ENCODE assay signal across 8 cellular contexts in the genomic region with DNA sequence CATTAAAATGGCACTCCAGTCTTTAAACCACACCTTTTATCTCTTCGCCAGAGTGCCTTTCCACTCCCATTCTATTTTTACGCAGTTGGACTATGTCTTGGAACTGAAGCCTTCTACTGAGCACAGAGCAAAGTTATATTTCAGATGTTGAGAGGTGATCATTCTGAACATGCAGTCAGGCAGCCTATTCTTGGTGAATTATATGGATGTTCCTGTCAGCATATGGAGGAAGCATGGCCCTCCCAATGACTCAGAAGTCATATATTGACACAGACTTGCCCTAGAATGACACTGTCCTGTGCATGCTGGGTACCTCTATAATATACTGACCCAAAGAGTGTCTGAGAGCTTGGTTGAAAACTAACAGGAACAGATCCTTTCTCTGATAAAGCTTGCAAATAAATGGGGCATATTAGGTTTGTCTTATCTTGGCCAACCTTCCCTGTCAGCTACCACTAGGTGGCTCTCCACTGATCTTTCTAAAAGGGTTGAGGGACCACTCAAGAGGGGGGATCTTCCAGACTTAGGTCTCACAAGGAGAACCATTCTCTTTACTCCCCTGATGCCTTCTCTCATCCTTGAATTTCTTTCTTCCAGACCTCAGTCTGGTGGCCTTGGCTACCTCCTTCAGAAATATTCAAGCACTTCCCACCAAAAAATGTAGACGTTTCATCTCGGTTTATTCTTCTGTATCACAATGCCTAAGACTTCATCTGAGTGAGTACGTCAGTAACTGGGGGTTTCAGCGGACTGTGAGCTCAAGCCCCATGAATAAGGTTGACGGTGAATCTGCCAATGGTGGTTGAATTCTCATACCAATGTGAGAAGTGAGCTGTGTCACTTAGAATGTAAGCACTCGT. TPM values are rescaled to one million over a fixed set of nuclear protein-coding genes. Genes with fewer than 3 reads are reported as not detected.
DNase-seq lines count a peak whose midpoint lies in the region; ATAC-seq and TF ChIP-seq lines count a peak whose summit lies in the region.

No MANE protein-coding gene starts in this region.

- peaks cover 19% of the 10 kb centered on the region for H3K4me1 Mint-ChIP-seq in chondrocyte (ENCODE audit: low read depth)

- H3K27ac Mint-ChIP-seq in chondrocyte (ENCODE audit: unreplicated experiment), result no peak overlapping the region

- no peak overlapping the region for H3K4me3 ChIP-seq in OCI-LY1 (ENCODE audit: low read depth, low read length, poor library complexity, severe bottlenecking)
- no peak overlapping the region for H3K4me3 ChIP-seq in mesenchymal stem cell (ENCODE audit: insufficient read depth in 1 of 2, low read depth in 1 of 2, low read length in 2 of 2)

- TF ChIP-seq CTCF in OCI-LY1 (IDR thresholded peaks at IDR 0.05; ENCODE audit: low read length), result peak; percentile 81
- peak; percentile 79 for TF ChIP-seq CTCF in chondrocyte (IDR thresholded peaks at IDR 0.05)

- H3K9me2 ChIP-seq in OCI-LY1 (ENCODE audit: low read depth, low read length), result no peaks in the 10 kb centered on the region

- H2AFZ ChIP-seq in OCI-LY1 (ENCODE audit: low read length), result no peak overlapping the region
- no peak overlapping the region for H2AFZ ChIP-seq in mesenchymal stem cell (ENCODE audit: low read depth, low read length)

- no peak overlapping the region for H2BK5ac ChIP-seq in mesenchymal stem cell (ENCODE audit: low read depth, low read length, poor library complexity, severe bottlenecking)

- no peaks in the 10 kb centered on the region for H3K27me3 Mint-ChIP-seq in chondrocyte (ENCODE audit: low read depth)

- H3K9ac ChIP-seq in OCI-LY1 (ENCODE audit: low read length), result no peak overlapping the region
- H3K9ac ChIP-seq in mesenchymal stem cell (ENCODE audit: low read length), result no peak overlapping the region

- no peak overlapping the region for H3K27ac ChIP-seq in OCI-LY1 (ENCODE audit: low read depth, low read length, poor library complexity, severe bottlenecking)
- H3K27ac ChIP-seq in mesenchymal stem cell (ENCODE audit: low read length, poor library complexity, severe bottlenecking), result no peak overlapping the region

- no peak overlapping the region for H3K4me3 Mint-ChIP-seq in chondrocyte (ENCODE audit: unreplicated experiment)

- ATAC-seq in GM18502 (IDR thresholded peaks at IDR 0.05; ENCODE audit: poor library complexity, unreplicated experiment) (peak; percentile 83), HG03060 (IDR thresholded peaks at IDR 0.05; ENCODE audit: low read depth, unreplicated experiment) (peak; percentile 43), GM21825 (IDR thresholded peaks at IDR 0.05; ENCODE audit: unreplicated experiment) (no peak)

- H2BK120ac ChIP-seq in mesenchymal stem cell (ENCODE audit: low read depth, low read length), result peak overlapping the region; percentile 59

- H2BK12ac ChIP-seq in mesenchymal stem cell (ENCODE audit: low read length in 2 of 2), result peak overlapping the region in 1 of 2 experiments; percentile 39

- H2BK15ac ChIP-seq in mesenchymal stem cell (ENCODE audit: low read depth, poor library complexity, severe bottlenecking), result no peak overlapping the region

- H3K4ac ChIP-seq in mesenchymal stem cell (ENCODE audit: low read depth in 1 of 2, low read length in 2 of 2), result no peak overlapping the region

- no peaks in the 10 kb centered on the region for H3K9me3 ChIP-seq in OCI-LY1 (ENCODE audit: low read length)
- no peaks in the 10 kb centered on the region for H3K9me3 ChIP-seq in mesenchymal stem cell (ENCODE audit: control insufficient read depth, low read length)

- no peaks in the 10 kb centered on the region for H3K9me3 Mint-ChIP-seq in chondrocyte (ENCODE audit: low read depth)

- peak overlapping the region; percentile 42 for H2AK5ac ChIP-seq in mesenchymal stem cell (ENCODE audit: low read length, severe bottlenecking)

- H4K91ac ChIP-seq in mesenchymal stem cell (ENCODE audit: low read length), result no peak overlapping the region

- 56% methylated on average over 4 of the region's 8 CpGs for WGBS in mesenchymal stem cell

- peak overlapping the region; percentile 34 to 61 for H3K18ac ChIP-seq in mesenchymal stem cell (ENCODE audit: low read depth in 1 of 2, low read length in 2 of 2)

- H3K14ac ChIP-seq in mesenchymal stem cell (ENCODE audit: low read length in 2 of 2), result no peak overlapping the region

- no peak overlapping the region for H3K23ac ChIP-seq in mesenchymal stem cell (ENCODE audit: low read length in 2 of 2)

- H3K79me1 ChIP-seq in mesenchymal stem cell (replicated peaks; ENCODE audit: low read length, poor library complexity, severe bottlenecking), result no peaks in the 10 kb centered on the region

- H3F3A ChIP-seq in OCI-LY1 (ENCODE audit: insufficient read depth, low read length), result no peaks in the 10 kb centered on the region

- DNase-seq in COLO829 (ENCODE audit: low spot score) (peak; percentile 26), chondrocyte (ENCODE audit: low spot score) (no peak), mesenchymal stem cell (peak; percentile 28)
- no peak for DNase-seq in stimulated activated CD4-positive, alpha-beta T cell treated with anti-CD3 and anti-CD28 coated beads, Interleukin-4, amount 100 ng/mL, for 4 hours

- no peaks in the 10 kb centered on the region for H3K4me1 ChIP-seq in OCI-LY1 (ENCODE audit: insufficient read depth, low read length, severe bottlenecking)
- no peaks in the 10 kb centered on the region for H3K4me1 ChIP-seq in mesenchymal stem cell (ENCODE audit: control insufficient read depth, insufficient read depth, low read depth, low read length)

- peak overlapping the region; percentile 15 for H4K8ac ChIP-seq in mesenchymal stem cell (ENCODE audit: low read length)

- no peaks in the 10 kb centered on the region for H3K36me3 Mint-ChIP-seq in chondrocyte (ENCODE audit: low read depth)

- H3K27me3 ChIP-seq in OCI-LY1 (ENCODE audit: insufficient read depth, low read length) (no peaks in the 10 kb centered on the region), mesenchymal stem cell (ENCODE audit: control insufficient read depth in 1 of 2, insufficient read depth in 1 of 2, low read length in 2 of 2) (peaks cover under 1 to 4% of the 10 kb centered on the region in 2 experiments)

- H4K20me1 ChIP-seq in OCI-LY1 (ENCODE audit: insufficient read depth, low read length), result no peaks in the 10 kb centered on the region

- H3K4me2 ChIP-seq in OCI-LY1 (ENCODE audit: low read length), result no peak overlapping the region
- H3K4me2 ChIP-seq in mesenchymal stem cell (ENCODE audit: low read length, poor library complexity, severe bottlenecking), result no peak overlapping the region

- H3K36me3 ChIP-seq in OCI-LY1 (ENCODE audit: insufficient read depth, low read length) (no peaks in the 10 kb centered on the region), mesenchymal stem cell (ENCODE audit: control insufficient read depth in 1 of 2, insufficient read depth in 2 of 2, low read depth in 1 of 2, low read length in 2 of 2) (no peaks in the 10 kb centered on the region)

- H3K79me2 ChIP-seq in OCI-LY1 (ENCODE audit: insufficient read depth, low read length), result no peaks in the 10 kb centered on the region

RNA-seq across cellular contexts. Expression of gene ALG14, which starts 11.8 kb away (rescaled TPM):
- total RNA-seq in chondrocyte, result 3.8 to 10.9 TPM (median 6.1 TPM) in 3 replicates
- polyA plus RNA-seq in mesenchymal stem cell (2013, experiment 1 of 2), result 7.6 TPM
- polyA plus RNA-seq in mesenchymal stem cell (2013, experiment 2 of 2), result 6.4 TPM

RNA-seq across cellular contexts. Expression of gene TLCD4, which starts 32.6 kb away (rescaled TPM):
- total RNA-seq in chondrocyte, result 1.6 to 2.6 TPM (median 2.4 TPM) in 3 replicates
- polyA plus RNA-seq in mesenchymal stem cell (2013, experiment 1 of 2), result 2.4 TPM
- 2.8 TPM for polyA plus RNA-seq in mesenchymal stem cell (2013, experiment 2 of 2)

Comparison
In these comparisons a context has a peak if more than half of its experiments do, and no peak if none do; other contexts are left out.
1. DNase-seq: peak in COLO829 (single experiment) and mesenchymal stem cell (single experiment); none in chondrocyte (single experiment) and stimulated activated CD4-positive, alpha-beta T cell treated with anti-CD3 and anti-CD28 coated beads, Interleukin-4, amount 100 ng/mL, for 4 hours (0 of 2).